In the genomic region with DNA sequence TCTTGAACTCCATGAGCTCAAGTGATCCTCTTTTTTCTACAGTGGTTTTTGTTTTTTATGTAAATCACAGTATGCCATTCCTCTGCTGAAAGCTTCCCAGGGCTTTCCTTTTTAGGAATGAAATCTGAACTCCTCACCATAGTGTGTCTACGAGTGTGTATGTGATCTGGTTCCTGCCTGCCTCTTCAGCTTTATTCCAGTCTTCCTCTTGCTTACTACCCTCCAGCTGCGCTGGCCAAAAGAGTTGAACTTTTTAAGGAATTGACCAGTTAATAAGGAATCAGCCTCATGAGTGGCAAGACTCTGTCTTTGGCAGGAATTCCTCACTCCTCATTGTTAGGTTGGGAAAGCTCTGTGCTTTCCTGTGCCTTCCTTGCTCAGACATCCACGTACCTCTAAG, we compare ENCODE assay signal across 21 cellular contexts. TPM values are rescaled to one million over a fixed set of nuclear protein-coding genes. Genes with fewer than 3 reads are reported as not detected.
DNase-seq lines count a peak whose midpoint lies in the region; ATAC-seq and TF ChIP-seq lines count a peak whose summit lies in the region.
"Had no signal": no experiment of that assay in that cellular context is flagged by ENCODE, and none has a peak within 500 bp of the region (broad histone marks: within the 10 kb centered on the region; RNA-seq: fewer than 3 reads in every experiment).

No MANE protein-coding gene starts in this region.

- ATAC-seq in DND-41 (ENCODE audit: insufficient read depth, low read depth) (no peak), HG03135 (IDR thresholded peaks at IDR 0.05; ENCODE audit: unreplicated experiment) (no peak), HG03280 (IDR thresholded peaks at IDR 0.05; ENCODE audit: unreplicated experiment) (no peak), GM21423 (IDR thresholded peaks at IDR 0.05; ENCODE audit: unreplicated experiment) (no peak)
- ATAC-seq: foreskin keratinocyte had no signal

- H3K79me2 ChIP-seq in DND-41 (ENCODE audit: insufficient read depth, low read length): peaks cover 88% of the 10 kb centered on the region

- no peak for TF ChIP-seq CTCF in A673 (conservative IDR thresholded peaks at IDR 0.05; ENCODE audit: low read depth, low read length)
- TF ChIP-seq CTCF in DND-41 (IDR thresholded peaks at IDR 0.05; ENCODE audit: borderline replicate concordance, extremely low read depth, low read length, poor library complexity, severe bottlenecking): no peak
- no peak for TF ChIP-seq CTCF in mesothelial cell of epicardium (IDR thresholded peaks at IDR 0.05; ENCODE audit: unreplicated experiment)

- H4K20me1 ChIP-seq in DND-41 (ENCODE audit: insufficient read depth, low read length): peaks cover 63% of the 10 kb centered on the region

- CTCF ChIA-PET in A673 (lab: Charles Lee): no interaction called here

- no peaks in the 10 kb centered on the region for H3K27me3 ChIP-seq in A673 (replicated peaks; ENCODE audit: insufficient read depth, low read depth, low read length, poor library complexity)
- H3K27me3 ChIP-seq in DND-41 (ENCODE audit: insufficient read depth, low read length, poor library complexity): no peaks in the 10 kb centered on the region
- H3K27me3 ChIP-seq: foreskin keratinocyte had no signal

- POLR2A ChIA-PET in A673 (lab: Charles Lee; ENCODE audit: low non-redundant PET): no interaction called here

- intact Hi-C loops in A673 (cut with micrococcal nuclease; ENCODE audit: unreplicated experiment): no loop called here

- no peak overlapping the region for H2AFZ ChIP-seq in DND-41 (ENCODE audit: low read depth, low read length)

- H3K4me3 ChIP-seq in A673 (ENCODE audit: low read depth, low read length, poor library complexity, severe bottlenecking) (no peak overlapping the region), DND-41 (ENCODE audit: low read depth in 1 of 2, low read length in 2 of 2) (no peak overlapping the region)

- H3K4me1 Mint-ChIP-seq in activated naive CD8-positive, alpha-beta T cell (ENCODE audit: low read depth): peaks cover 39% of the 10 kb centered on the region
- peaks cover 25% of the 10 kb centered on the region for H3K4me1 Mint-ChIP-seq in mesothelial cell of epicardium

- H3K9me3 ChIP-seq in A673 (ENCODE audit: low read depth, low read length, poor library complexity, severe bottlenecking) (no peaks in the 10 kb centered on the region), DND-41 (ENCODE audit: insufficient read depth, low read length, severe bottlenecking) (no peaks in the 10 kb centered on the region)

- no peak overlapping the region for H3K9ac ChIP-seq in DND-41 (ENCODE audit: low read depth, low read length)

- peak overlapping the region; percentile 48 for H3K27ac ChIP-seq in A673 (ENCODE audit: low read depth, low read length, poor library complexity, severe bottlenecking)
- no peak overlapping the region for H3K27ac ChIP-seq in DND-41 (ENCODE audit: low read length)
- H3K27ac ChIP-seq: foreskin keratinocyte had no signal

- H3K4me2 ChIP-seq in DND-41 (ENCODE audit: insufficient read depth, low read length): peak overlapping the region; percentile 43; the same call in 1 of the 2 replicates

- no peak overlapping the region for H3K27ac Mint-ChIP-seq in activated naive CD8-positive, alpha-beta T cell
- peak overlapping the region; percentile 34 for H3K27ac Mint-ChIP-seq in mesothelial cell of epicardium

- H3K36me3 Mint-ChIP-seq in activated naive CD8-positive, alpha-beta T cell: peaks cover 11% of the 10 kb centered on the region
- H3K36me3 Mint-ChIP-seq in mesothelial cell of epicardium: no peaks in the 10 kb centered on the region
- H3K36me3 Mint-ChIP-seq: naive B cell had no signal

- no peaks in the 10 kb centered on the region for H3K27me3 Mint-ChIP-seq in activated naive CD8-positive, alpha-beta T cell
- no peaks in the 10 kb centered on the region for H3K27me3 Mint-ChIP-seq in mesothelial cell of epicardium (ENCODE audit: low read depth)
- H3K27me3 Mint-ChIP-seq: naive B cell had no signal

- no peaks in the 10 kb centered on the region for H3K9me3 Mint-ChIP-seq in activated naive CD8-positive, alpha-beta T cell (ENCODE audit: low read depth)
- H3K9me3 Mint-ChIP-seq in mesothelial cell of epicardium: no peaks in the 10 kb centered on the region
- H3K9me3 Mint-ChIP-seq: naive B cell had no signal

- H3K4me3 Mint-ChIP-seq in activated naive CD8-positive, alpha-beta T cell: peak overlapping the region; percentile 35
- no peak overlapping the region for H3K4me3 Mint-ChIP-seq in mesothelial cell of epicardium

- no TSS peak for BruUV-seq in A673 (replicated peaks; lab: Mats Ljungman, UMichigan)

- peaks cover 58% of the 10 kb centered on the region for H3K36me3 ChIP-seq in A673 (ENCODE audit: insufficient read depth, low read length, poor library complexity, severe bottlenecking)
- H3K36me3 ChIP-seq in DND-41 (ENCODE audit: insufficient read depth, low read length): peaks cover 74% of the 10 kb centered on the region

- DNase-seq in A673 (ENCODE audit: low spot score) (no peak), DND-41 (no peak), mesothelial cell of epicardium (ENCODE audit: low spot score in 2 of 2, unreplicated experiment in 2 of 2) (no peak), kidney glomerular epithelial cell (lab: John Stamatoyannopoulos, UW) (no peak)
- DNase-seq: activated CD4-positive, alpha-beta T cell treated with anti-CD3 and anti-CD28 coated beads for 4 hours; activated T-cell treated with anti-CD3 and anti-CD28 coated beads, Interleukin-2, amount 50 U/mL, for 1 hour; cerebellar nuclear complex; foreskin keratinocyte; naive B cell; NCI-H187 treated with DMSO at 0.1 percent for 48 hours; NCI-H510A treated with DMSO at 0.1 percent for 48 hours; OCI-M1; stimulated activated CD4-positive, alpha-beta T cell treated with anti-CD3 and anti-CD28 coated beads, Interleukin-15, amount 100 ng/mL, for 24 hours; T1000 had no signal

- peaks cover 12% of the 10 kb centered on the region for H3K4me1 ChIP-seq in A673 (ENCODE audit: insufficient read depth, low read length, poor library complexity, severe bottlenecking)
- H3K4me1 ChIP-seq in DND-41 (ENCODE audit: insufficient read depth, low read length): peaks cover 40% of the 10 kb centered on the region

RNA-seq across cellular contexts. Expression of a gene that starts 4.0 kb away (rescaled TPM):
- total RNA-seq in A673 (2021): 627 and 648 TPM in 2 replicates
- 217 to 220 TPM (median 218 TPM) in 3 replicates for total RNA-seq in mesothelial cell of epicardium

RNA-seq across cellular contexts. Expression of a gene that starts 5.1 kb away (rescaled TPM):
- 17.7 and 20.0 TPM in 2 replicates for total RNA-seq in A673 (2021)
- total RNA-seq in mesothelial cell of epicardium: 5.9 to 6.9 TPM (median 6.6 TPM) in 3 replicates

RNA-seq across cellular contexts. Expression of a gene that starts 24.1 kb away (rescaled TPM):
- 54.5 and 57.3 TPM in 2 replicates for total RNA-seq in A673 (2021)
- 29.8 to 34.3 TPM (median 34.2 TPM) in 3 replicates for total RNA-seq in mesothelial cell of epicardium

RNA-seq across cellular contexts. Expression of a gene that starts 35.8 kb away (rescaled TPM):
- total RNA-seq in A673 (2021) (0.11 and 0.41 TPM in 2 replicates), mesothelial cell of epicardium (not detected in 3 replicates)
- total RNA-seq: foreskin keratinocyte, H4, lower leg skin, M059J had no signal

RNA-seq across cellular contexts. Expression of a gene that starts 46.1 kb away (rescaled TPM):
- total RNA-seq in A673 (2021): 8.6 and 11.5 TPM in 2 replicates
- total RNA-seq in mesothelial cell of epicardium: 7.6 to 8.1 TPM (median 7.8 TPM) in 3 replicates
